1 cellular context compared by ENCODE assay signal in the genomic region with DNA sequence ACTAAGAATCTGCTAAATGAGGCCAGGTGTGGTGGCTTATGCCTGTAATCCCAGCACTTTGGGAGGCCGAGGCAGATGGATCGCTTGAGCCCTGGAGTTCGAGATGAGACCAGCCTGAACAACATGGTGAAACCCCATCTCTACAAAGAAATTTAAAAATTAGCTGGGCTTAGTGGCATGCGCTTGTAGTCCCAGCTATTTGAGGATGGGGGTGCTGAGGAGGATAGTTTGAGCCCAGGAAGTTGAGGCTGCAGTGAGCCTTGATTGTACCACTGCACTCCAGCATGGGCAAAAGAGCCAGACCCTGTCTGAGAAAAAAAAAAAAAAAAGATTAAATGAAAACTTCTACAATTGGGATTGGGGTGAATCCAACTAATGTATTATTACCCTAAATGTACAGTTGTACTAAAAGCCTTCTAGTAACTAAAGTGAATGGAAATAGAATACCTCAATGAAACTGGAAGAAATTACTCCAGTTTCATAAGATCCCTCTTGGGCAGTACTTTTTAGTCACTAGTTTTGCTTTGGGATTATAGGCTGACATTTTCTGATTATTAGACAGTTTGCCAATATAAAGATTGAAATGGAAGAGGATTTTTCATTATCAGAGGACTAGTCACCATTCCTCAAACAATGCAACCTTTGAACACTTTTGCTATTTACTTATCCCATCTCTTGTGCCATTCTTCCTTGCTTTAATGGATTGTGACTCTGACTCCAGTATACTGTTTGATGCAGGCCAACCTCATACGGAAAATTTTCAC.
TF ChIP-seq lines count a peak whose summit lies in the region.

No MANE protein-coding gene starts in this region.

TF ChIP-seq in HepG2, 621 proteins besides CTCF, POLR2A, EP300 and RAD21 (continued from another document):
- TF ChIP-seq, protein P1, sequence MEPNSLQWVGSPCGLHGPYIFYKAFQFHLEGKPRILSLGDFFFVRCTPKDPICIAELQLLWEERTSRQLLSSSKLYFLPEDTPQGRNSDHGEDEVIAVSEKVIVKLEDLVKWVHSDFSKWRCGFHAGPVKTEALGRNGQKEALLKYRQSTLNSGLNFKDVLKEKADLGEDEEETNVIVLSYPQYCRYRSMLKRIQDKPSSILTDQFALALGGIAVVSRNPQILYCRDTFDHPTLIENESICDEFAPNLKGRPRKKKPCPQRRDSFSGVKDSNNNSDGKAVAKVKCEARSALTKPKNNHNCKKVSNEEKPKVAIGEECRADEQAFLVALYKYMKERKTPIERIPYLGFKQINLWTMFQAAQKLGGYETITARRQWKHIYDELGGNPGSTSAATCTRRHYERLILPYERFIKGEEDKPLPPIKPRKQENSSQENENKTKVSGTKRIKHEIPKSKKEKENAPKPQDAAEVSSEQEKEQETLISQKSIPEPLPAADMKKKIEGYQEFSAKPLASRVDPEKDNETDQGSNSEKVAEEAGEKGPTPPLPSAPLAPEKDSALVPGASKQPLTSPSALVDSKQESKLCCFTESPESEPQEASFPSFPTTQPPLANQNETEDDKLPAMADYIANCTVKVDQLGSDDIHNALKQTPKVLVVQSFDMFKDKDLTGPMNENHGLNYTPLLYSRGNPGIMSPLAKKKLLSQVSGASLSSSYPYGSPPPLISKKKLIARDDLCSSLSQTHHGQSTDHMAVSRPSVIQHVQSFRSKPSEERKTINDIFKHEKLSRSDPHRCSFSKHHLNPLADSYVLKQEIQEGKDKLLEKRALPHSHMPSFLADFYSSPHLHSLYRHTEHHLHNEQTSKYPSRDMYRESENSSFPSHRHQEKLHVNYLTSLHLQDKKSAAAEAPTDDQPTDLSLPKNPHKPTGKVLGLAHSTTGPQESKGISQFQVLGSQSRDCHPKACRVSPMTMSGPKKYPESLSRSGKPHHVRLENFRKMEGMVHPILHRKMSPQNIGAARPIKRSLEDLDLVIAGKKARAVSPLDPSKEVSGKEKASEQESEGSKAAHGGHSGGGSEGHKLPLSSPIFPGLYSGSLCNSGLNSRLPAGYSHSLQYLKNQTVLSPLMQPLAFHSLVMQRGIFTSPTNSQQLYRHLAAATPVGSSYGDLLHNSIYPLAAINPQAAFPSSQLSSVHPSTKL (CRISPR knock-in tag; IDR thresholded peaks at IDR 0.05) = peak; percentile 77
- no peak for TF ChIP-seq TEAD2 (CRISPR knock-in tag; IDR thresholded peaks at IDR 0.05)
- TF ChIP-seq ZNF530 (CRISPR knock-in tag; IDR thresholded peaks at IDR 0.05; ENCODE audit: low read depth) = no peak
- TF ChIP-seq ZFP41 (CRISPR knock-in tag; IDR thresholded peaks at IDR 0.05; ENCODE audit: borderline replicate concordance) = no peak
- TF ChIP-seq ZNF10 (CRISPR knock-in tag; IDR thresholded peaks at IDR 0.05; ENCODE audit: borderline replicate concordance, low read depth) = no peak
- TF ChIP-seq ERF (CRISPR knock-in tag; IDR thresholded peaks at IDR 0.05) = peak; percentile 43; the same call in 1 of the 2 replicates
- no peak for TF ChIP-seq FOXJ3 (CRISPR knock-in tag; IDR thresholded peaks at IDR 0.05; ENCODE audit: borderline replicate concordance)
- TF ChIP-seq SOX13 (IDR thresholded peaks at IDR 0.05) = no peak
- TF ChIP-seq SOX13 (CRISPR knock-in tag; conservative IDR thresholded peaks at IDR 0.05 in 1 of 2, IDR thresholded peaks at IDR 0.05 in 1 of 2) = peak in 1 of 2 experiments; percentile 86; a peak in 2 of 4 replicates
- 0 out of 2 replicates have a peak, but pooled peaks have one; percentile 14 for TF ChIP-seq ZNF337 (CRISPR knock-in tag; IDR thresholded peaks at IDR 0.05; ENCODE audit: borderline replicate concordance, low read depth)
- TF ChIP-seq NR2F6 (IDR thresholded peaks at IDR 0.05) = no peak
- peak; percentile 13; the same call in 1 of the 2 replicates for TF ChIP-seq NR2F6 (CRISPR knock-in tag; IDR thresholded peaks at IDR 0.05)
- TF ChIP-seq ZFP1 (CRISPR knock-in tag; IDR thresholded peaks at IDR 0.05) = no peak
- peak; percentile 61; the same call in 1 of the 2 replicates for TF ChIP-seq STAT5B (CRISPR knock-in tag; IDR thresholded peaks at IDR 0.05)
- no peak for TF ChIP-seq ZNF629 (CRISPR knock-in tag; conservative IDR thresholded peaks at IDR 0.05)
- TF ChIP-seq, protein P2, sequence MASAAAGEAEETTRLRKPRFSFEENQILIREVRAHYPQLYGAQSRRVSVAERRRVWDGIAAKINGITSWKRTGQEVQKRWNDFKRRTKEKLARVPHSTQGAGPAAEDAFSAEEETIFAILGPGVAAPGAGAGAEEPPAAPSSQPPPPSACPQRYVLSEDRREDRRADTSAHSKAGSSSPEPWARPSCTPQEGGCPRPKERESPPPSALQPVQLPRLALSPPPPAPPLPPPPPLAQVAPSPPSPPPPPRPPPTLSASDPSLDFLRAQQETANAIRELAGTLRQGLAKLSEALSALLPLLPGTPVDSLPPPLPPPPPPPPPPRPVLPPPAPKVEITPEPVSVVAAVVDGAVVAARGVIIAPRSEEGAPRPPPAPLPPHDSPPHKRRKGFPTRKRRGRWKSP (CRISPR knock-in tag; IDR thresholded peaks at IDR 0.05) = peak; percentile 22; the same call in 1 of the 2 replicates
- TF ChIP-seq KDM2A (CRISPR knock-in tag; IDR thresholded peaks at IDR 0.05; ENCODE audit: borderline replicate concordance, low read depth) = peak; percentile 30; the same call in 1 of the 2 replicates
- TF ChIP-seq ZBTB21 (CRISPR knock-in tag; IDR thresholded peaks at IDR 0.05) = no peak
- TF ChIP-seq POLR2G (IDR thresholded peaks at IDR 0.05; ENCODE audit: low read depth, low read length) = peak; percentile 19; the same call in 1 of the 2 replicates
- TF ChIP-seq MXD4 (CRISPR knock-in tag; IDR thresholded peaks at IDR 0.05) = 0 out of 2 replicates have a peak, but pooled peaks have one; percentile 16
- TF ChIP-seq ZNF205 (CRISPR knock-in tag; IDR thresholded peaks at IDR 0.05) = 0 out of 2 replicates have a peak, but pooled peaks have one; percentile 16
- TF ChIP-seq SOX5 (CRISPR knock-in tag; IDR thresholded peaks at IDR 0.05; ENCODE audit: borderline replicate concordance) = peak; percentile 77
- TF ChIP-seq ZFP36L2 (CRISPR knock-in tag; IDR thresholded peaks at IDR 0.05) = no peak
- 0 out of 4 replicates have a peak, but pooled peaks of 1 of the 2 experiments have one; percentile 7 for TF ChIP-seq KLF16 (CRISPR knock-in tag; IDR thresholded peaks at IDR 0.05)
- 0 out of 2 replicates have a peak, but pooled peaks have one; percentile 14 for TF ChIP-seq ZNF331 (CRISPR knock-in tag; IDR thresholded peaks at IDR 0.05)
- no peak for TF ChIP-seq NR2F2 (IDR thresholded peaks at IDR 0.05; ENCODE audit: borderline replicate concordance, low read depth)
- TF ChIP-seq ZSCAN21 (CRISPR knock-in tag; IDR thresholded peaks at IDR 0.05; ENCODE audit: borderline replicate concordance) = no peak
- peak; percentile 32; the same call in 1 of the 2 replicates for TF ChIP-seq HMGXB3 (CRISPR knock-in tag; IDR thresholded peaks at IDR 0.05; ENCODE audit: borderline replicate concordance)
- peak; percentile 2; the same call in 1 of the 2 replicates for TF ChIP-seq NCOA2 (CRISPR knock-in tag; IDR thresholded peaks at IDR 0.05)
- TF ChIP-seq ZGPAT (CRISPR knock-in tag; IDR thresholded peaks at IDR 0.05) = peak; percentile 24; the same call in 1 of the 2 replicates
- peak; percentile 37; the same call in 1 of the 2 replicates for TF ChIP-seq DMAP1 (CRISPR knock-in tag; IDR thresholded peaks at IDR 0.05)
- peak; percentile 91 for TF ChIP-seq ZNF644 (CRISPR knock-in tag; IDR thresholded peaks at IDR 0.05; ENCODE audit: low read depth)
- peak; percentile 15; the same call in 1 of the 2 replicates for TF ChIP-seq RXRB (CRISPR knock-in tag; IDR thresholded peaks at IDR 0.05; ENCODE audit: borderline replicate concordance)
- TF ChIP-seq CEBPG (CRISPR knock-in tag; IDR thresholded peaks at IDR 0.05) = peak; percentile 44; the same call in 1 of the 2 replicates
- TF ChIP-seq, protein P3, sequence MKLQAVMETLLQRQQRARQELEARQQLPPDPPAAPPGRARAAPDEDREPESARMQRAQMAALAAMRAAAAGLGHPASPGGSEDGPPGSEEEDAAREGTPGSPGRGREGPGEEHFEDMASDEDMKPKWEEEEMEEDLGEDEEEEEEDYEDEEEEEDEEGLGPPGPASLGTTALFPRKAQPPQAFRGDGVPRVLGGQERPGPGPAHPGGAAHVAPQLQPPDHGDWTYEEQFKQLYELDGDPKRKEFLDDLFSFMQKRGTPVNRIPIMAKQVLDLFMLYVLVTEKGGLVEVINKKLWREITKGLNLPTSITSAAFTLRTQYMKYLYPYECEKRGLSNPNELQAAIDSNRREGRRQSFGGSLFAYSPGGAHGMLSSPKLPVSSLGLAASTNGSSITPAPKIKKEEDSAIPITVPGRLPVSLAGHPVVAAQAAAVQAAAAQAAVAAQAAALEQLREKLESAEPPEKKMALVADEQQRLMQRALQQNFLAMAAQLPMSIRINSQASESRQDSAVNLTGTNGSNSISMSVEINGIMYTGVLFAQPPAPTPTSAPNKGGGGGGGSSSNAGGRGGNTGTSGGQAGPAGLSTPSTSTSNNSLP (IDR thresholded peaks at IDR 0.05; ENCODE audit: low read depth, low read length) = peak; percentile 25; the same call in 1 of the 2 replicates
- TF ChIP-seq, protein P4, sequence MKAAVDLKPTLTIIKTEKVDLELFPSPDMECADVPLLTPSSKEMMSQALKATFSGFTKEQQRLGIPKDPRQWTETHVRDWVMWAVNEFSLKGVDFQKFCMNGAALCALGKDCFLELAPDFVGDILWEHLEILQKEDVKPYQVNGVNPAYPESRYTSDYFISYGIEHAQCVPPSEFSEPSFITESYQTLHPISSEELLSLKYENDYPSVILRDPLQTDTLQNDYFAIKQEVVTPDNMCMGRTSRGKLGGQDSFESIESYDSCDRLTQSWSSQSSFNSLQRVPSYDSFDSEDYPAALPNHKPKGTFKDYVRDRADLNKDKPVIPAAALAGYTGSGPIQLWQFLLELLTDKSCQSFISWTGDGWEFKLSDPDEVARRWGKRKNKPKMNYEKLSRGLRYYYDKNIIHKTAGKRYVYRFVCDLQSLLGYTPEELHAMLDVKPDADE (CRISPR knock-in tag; IDR thresholded peaks at IDR 0.05) = no peak
- TF ChIP-seq, protein P5, sequence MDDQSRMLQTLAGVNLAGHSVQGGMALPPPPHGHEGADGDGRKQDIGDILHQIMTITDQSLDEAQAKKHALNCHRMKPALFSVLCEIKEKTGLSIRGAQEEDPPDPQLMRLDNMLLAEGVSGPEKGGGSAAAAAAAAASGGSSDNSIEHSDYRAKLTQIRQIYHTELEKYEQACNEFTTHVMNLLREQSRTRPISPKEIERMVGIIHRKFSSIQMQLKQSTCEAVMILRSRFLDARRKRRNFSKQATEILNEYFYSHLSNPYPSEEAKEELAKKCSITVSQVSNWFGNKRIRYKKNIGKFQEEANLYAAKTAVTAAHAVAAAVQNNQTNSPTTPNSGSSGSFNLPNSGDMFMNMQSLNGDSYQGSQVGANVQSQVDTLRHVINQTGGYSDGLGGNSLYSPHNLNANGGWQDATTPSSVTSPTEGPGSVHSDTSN (CRISPR knock-in tag; IDR thresholded peaks at IDR 0.05; ENCODE audit: borderline replicate concordance) = peak; percentile 71; the same call in 1 of the 2 replicates
- TF ChIP-seq PAF1 (CRISPR knock-in tag; IDR thresholded peaks at IDR 0.05) = peak; percentile 76; the same call in 1 of the 2 replicates
- 0 out of 2 replicates have a peak, but pooled peaks have one; percentile 16 for TF ChIP-seq GABPB1 (CRISPR knock-in tag; IDR thresholded peaks at IDR 0.05)
- TF ChIP-seq FOXM1 (CRISPR knock-in tag; IDR thresholded peaks at IDR 0.05) = no peak
- TF ChIP-seq ZSCAN9 (CRISPR knock-in tag; IDR thresholded peaks at IDR 0.05; ENCODE audit: borderline replicate concordance) = peak; percentile 44; the same call in 1 of the 2 replicates
- TF ChIP-seq IKZF4 (CRISPR knock-in tag; IDR thresholded peaks at IDR 0.05; ENCODE audit: borderline replicate concordance, low read depth, not compliant biosample characterization) = peak; percentile 42
- TF ChIP-seq RARA (CRISPR knock-in tag; IDR thresholded peaks at IDR 0.05) = peak; percentile 16; the same call in 1 of the 2 replicates
- peak; percentile 53; the same call in 1 of the 2 replicates for TF ChIP-seq ZNF614 (CRISPR knock-in tag; IDR thresholded peaks at IDR 0.05; ENCODE audit: borderline replicate concordance)
- no peak for TF ChIP-seq FOXA1 (IDR thresholded peaks at IDR 0.05)
- TF ChIP-seq FOXA1 (CRISPR knock-in tag; IDR thresholded peaks at IDR 0.05) = peak; percentile 90
- 0 out of 2 replicates have a peak, but pooled peaks have one; percentile 19 for TF ChIP-seq ELF1 (CRISPR knock-in tag; IDR thresholded peaks at IDR 0.05)
- TF ChIP-seq ZNF274 (CRISPR knock-in tag; IDR thresholded peaks at IDR 0.05) = 0 out of 2 replicates have a peak, but pooled peaks have one; percentile 37
